Comparison of ENCODE assay signal across 22 cellular contexts in genomic region chr6:45854343-45854742, GRCh38.
"Had no signal": no experiment of that assay in that cellular context is flagged by ENCODE, and none has a peak within 500 bp of the region (broad histone marks: within the 10 kb centered on the region; RNA-seq: fewer than 3 reads in every experiment).

No MANE protein-coding gene starts in this region.

- H3K4me3 Mint-ChIP-seq: activated CD8-positive, alpha-beta T cell treated with anti-CD3 and anti-CD28 coated beads, Interleukin-2, amount 10 ng/mL, durations not matched to agents 7 days and 5 days; activated naive CD4-positive, alpha-beta T cell treated with anti-CD3 and anti-CD28 coated beads, Interleukin-2, amount 50 U/mL, for 24 hours; activated T-helper 1 cell treated with anti-CD3 and anti-CD28 coated beads, Interleukin-12 subunit alpha, Interleukin-12 subunit beta, Interleukin-2, Interleukin-4 antibody, amounts not matched to agents 30 ng/mL and 10 ng/mL and 1 ng/mL, durations not matched to agents 14 hours and 24 hours and 36 hours; natural killer cell treated with Interleukin-12 subunit alpha and Interleukin-12 subunit beta and Interleukin-15 and Interleukin-18, amount 100 ng/mL, for 72 hours; stimulated activated memory B cell treated with anti-CD40 and anti-IgM and Interleukin-4, amounts not matched to agents 10 μg/mL and 1 μg/mL and 100 μg/mL, for 72 hours had no signal

- H3K36me3 Mint-ChIP-seq: activated naive CD4-positive, alpha-beta T cell treated with anti-CD3 and anti-CD28 coated beads, Interleukin-2, amount 50 U/mL, for 24 hours; natural killer cell treated with Interleukin-12 subunit alpha and Interleukin-12 subunit beta and Interleukin-15 and Interleukin-18, amount 100 ng/mL, for 72 hours; stimulated activated memory B cell treated with anti-CD40 and anti-IgM and Interleukin-4, amounts not matched to agents 10 μg/mL and 1 μg/mL and 100 μg/mL, for 72 hours had no signal

- H3K27ac Mint-ChIP-seq: activated CD8-positive, alpha-beta T cell treated with anti-CD3 and anti-CD28 coated beads, Interleukin-2, amount 10 ng/mL, durations not matched to agents 7 days and 5 days; activated naive CD4-positive, alpha-beta T cell treated with anti-CD3 and anti-CD28 coated beads, Interleukin-2, amount 50 U/mL, for 24 hours; activated T-helper 1 cell treated with anti-CD3 and anti-CD28 coated beads, Interleukin-12 subunit alpha, Interleukin-12 subunit beta, Interleukin-2, Interleukin-4 antibody, amounts not matched to agents 30 ng/mL and 10 ng/mL and 1 ng/mL, durations not matched to agents 14 hours and 24 hours and 36 hours; natural killer cell treated with Interleukin-12 subunit alpha and Interleukin-12 subunit beta and Interleukin-15 and Interleukin-18, amount 100 ng/mL, for 72 hours; stimulated activated memory B cell treated with anti-CD40 and anti-IgM and Interleukin-4, amounts not matched to agents 10 μg/mL and 1 μg/mL and 100 μg/mL, for 72 hours had no signal

- H3K27me3 ChIP-seq: body of pancreas, right lobe of liver, stomach, suprapubic skin, transverse colon had no signal

- DNase-seq: activated CD4-positive, alpha-beta T cell treated with anti-CD3 and anti-CD28 coated beads for 1 hour; activated CD4-positive, alpha-beta T cell treated with anti-CD3 and anti-CD28 coated beads, Interleukin-2, amount 50 U/mL, for 1 hour; activated CD8-positive, alpha-beta T cell treated with anti-CD3 and anti-CD28 coated beads, Interleukin-2, amount 10 ng/mL, durations not matched to agents 7 days and 5 days; activated gamma-delta T cell; anterior cingulate cortex; body of pancreas; foreskin fibroblast; heart right ventricle; kidney; right lobe of liver; small intestine; stimulated activated CD4-positive, alpha-beta T cell treated with anti-CD3 and anti-CD28 coated beads, Interleukin-15, amount 100 ng/mL, for 24 hours; stomach; transverse colon had no signal

- H3K36me3 ChIP-seq: heart right ventricle, right lobe of liver, stomach, suprapubic skin, transverse colon had no signal

- H3K4me1 ChIP-seq: body of pancreas, right lobe of liver, stomach, transverse colon had no signal

- H3K27me3 Mint-ChIP-seq: stimulated activated memory B cell treated with anti-CD40 and anti-IgM and Interleukin-4, amounts not matched to agents 10 μg/mL and 1 μg/mL and 100 μg/mL, for 72 hours had no signal

- H3K4me3 ChIP-seq: body of pancreas, heart right ventricle, lung, right lobe of liver, stomach, suprapubic skin, transverse colon had no signal

- ATAC-seq: activated CD8-positive, alpha-beta T cell treated with anti-CD3 and anti-CD28 coated beads, Interleukin-2, amount 10 ng/mL, durations not matched to agents 7 days and 5 days; body of pancreas; heart right ventricle; left lobe of liver; natural killer cell treated with Interleukin-12 subunit alpha and Interleukin-12 subunit beta and Interleukin-15 and Interleukin-18, amount 100 ng/mL, for 72 hours; right lobe of liver; stimulated activated memory B cell treated with anti-CD40 and anti-IgM and Interleukin-4, amounts not matched to agents 10 μg/mL and 1 μg/mL and 100 μg/mL, for 72 hours had no signal

- H3K4me1 Mint-ChIP-seq: activated naive CD4-positive, alpha-beta T cell treated with anti-CD3 and anti-CD28 coated beads, Interleukin-2, amount 50 U/mL, for 24 hours; stimulated activated memory B cell treated with anti-CD40 and anti-IgM and Interleukin-4, amounts not matched to agents 10 μg/mL and 1 μg/mL and 100 μg/mL, for 72 hours had no signal

- H3K9me3 ChIP-seq: body of pancreas, heart right ventricle, right lobe of liver, stomach, suprapubic skin, transverse colon had no signal

- H3K9me3 Mint-ChIP-seq: activated naive CD4-positive, alpha-beta T cell treated with anti-CD3 and anti-CD28 coated beads, Interleukin-2, amount 50 U/mL, for 24 hours; activated T-helper 1 cell treated with anti-CD3 and anti-CD28 coated beads, Interleukin-12 subunit alpha, Interleukin-12 subunit beta, Interleukin-2, Interleukin-4 antibody, amounts not matched to agents 30 ng/mL and 10 ng/mL and 1 ng/mL, durations not matched to agents 14 hours and 24 hours and 36 hours; natural killer cell treated with Interleukin-12 subunit alpha and Interleukin-12 subunit beta and Interleukin-15 and Interleukin-18, amount 100 ng/mL, for 72 hours; stimulated activated memory B cell treated with anti-CD40 and anti-IgM and Interleukin-4, amounts not matched to agents 10 μg/mL and 1 μg/mL and 100 μg/mL, for 72 hours had no signal

- H3K27ac ChIP-seq: body of pancreas, epithelial cell of prostate, heart right ventricle, right lobe of liver, stomach had no signal
